ENCODE assay signal across 11 cellular contexts in genomic region chr1:109369167-109369746, GRCh38. TPM values are rescaled to one million over a fixed set of nuclear protein-coding genes. Genes with fewer than 3 reads are reported as not detected.
A peak's percentile ranks its signal among the peaks of the same experiment; 100 is the strongest.
DNase-seq lines count a peak whose midpoint lies in the region; ATAC-seq, FAIRE-seq and TF ChIP-seq lines count a peak whose summit lies in the region.
"Had no signal": no experiment of that assay in that cellular context is flagged by ENCODE, and none has a peak within 500 bp of the region (broad histone marks: within the 10 kb centered on the region; RNA-seq: fewer than 3 reads in every experiment).

No MANE protein-coding gene starts in this region.

- no peak for FAIRE-seq in K562 (lab: Jason Lieb, UNC)

- 85% methylated on average over 5 of the region's 6 CpGs for WGBS in K562 (ENCODE audit: insufficient coverage, low coverage, missing lambda C conversion rate)

- no peak overlapping the region for H2AFZ ChIP-seq in K562 (ENCODE audit: low read depth, low read length)

- intact Hi-C loops in left ventricle myocardium inferior (cut with micrococcal nuclease) (no loop called here), cardiac septum (cut with DNase I) (no loop called here), K562 (cut with micrococcal nuclease) (no loop called here)

- H3K4me1 ChIP-seq in left ventricle myocardium inferior: peaks cover 71% of the 10 kb centered on the region
- peaks cover 13 to 37% of the 10 kb centered on the region in 2 experiments for H3K4me1 ChIP-seq in K562 (replicated peaks in 1 of 2; ENCODE audit: control insufficient read depth in 2 of 2, insufficient read depth in 2 of 2, low read length in 2 of 2)

- H3K9me3 ChIP-seq in left ventricle myocardium inferior (replicated peaks): no peaks in the 10 kb centered on the region
- no peaks in the 10 kb centered on the region for H3K9me3 ChIP-seq in K562 (replicated peaks; ENCODE audit: control insufficient read depth, insufficient read depth, low read depth, low read length)
- H3K9me3 ChIP-seq: colonic mucosa had no signal

- ATAC-seq in K562: no peak
- no peak for ATAC-seq in GM21528 (IDR thresholded peaks at IDR 0.05; ENCODE audit: low FRiP score, unreplicated experiment)
- no peak for ATAC-seq in GM21515 (IDR thresholded peaks at IDR 0.05; ENCODE audit: unreplicated experiment)
- ATAC-seq: activated CD4-positive, CD25-positive, alpha-beta regulatory T cell treated with anti-CD3 and anti-CD28 coated beads, Interleukin-2, amount 50 U/mL, for 24 hours had no signal

- H3K27ac ChIP-seq in left ventricle myocardium inferior (replicated peaks) (peak overlapping the region; percentile 75), K562 (ENCODE audit: extremely low read depth, low read depth, low read length) (no peak overlapping the region)
- H3K27ac ChIP-seq: colonic mucosa had no signal

- no peak for TF ChIP-seq EP300 in K562 (IDR thresholded peaks at IDR 0.05; ENCODE audit: low read length)

- TF ChIP-seq CTCF in left ventricle myocardium inferior (IDR thresholded peaks at IDR 0.05; ENCODE audit: borderline replicate concordance) (no peak), K562 (IDR thresholded peaks at IDR 0.05 in 2 of 3, conservative IDR thresholded peaks at IDR 0.05 in 1 of 3; ENCODE audit: insufficient read depth in 2 of 3, low read depth in 1 of 3, low read length in 3 of 3) (no peak)

- H3K79me2 ChIP-seq in K562 (ENCODE audit: control insufficient read depth, insufficient read depth, low read length): peaks cover 58% of the 10 kb centered on the region

- TF ChIP-seq RAD21 in K562 (CRISPR knock-in tag; conservative IDR thresholded peaks at IDR 0.05 in 1 of 2, IDR thresholded peaks at IDR 0.05 in 1 of 2): no peak

- no TSS peak for BruUV-seq in K562 (replicated peaks; lab: Mats Ljungman, UMichigan)

- peaks cover 18% of the 10 kb centered on the region for H3K36me3 ChIP-seq in left ventricle myocardium inferior
- H3K36me3 ChIP-seq in K562 (ENCODE audit: control insufficient read depth, insufficient read depth, low read length): peaks cover 56% of the 10 kb centered on the region

- H3K9ac ChIP-seq in K562 (ENCODE audit: insufficient read depth in 1 of 2, low read depth in 2 of 2, low read length in 2 of 2): no peak overlapping the region

- in situ Hi-C loops in K562 (cut with MboI): no loop called here

- POLR2A ChIA-PET in K562 (lab: Yijun Ruan, JAX): interaction anchor here (0.6 to 1.1 kb wide), 3 partner anchors 13 to 179 kb away, joined by 3 to 4 read pairs (median 4); partner anchors contain the start of gene GNAI3

- H3K4me3 ChIP-seq in left ventricle myocardium inferior (no peak overlapping the region), K562 (no peak overlapping the region)
- H3K4me3 ChIP-seq: colonic mucosa had no signal

- no peak for TF ChIP-seq POLR2A in K562 (conservative IDR thresholded peaks at IDR 0.05)

- no peak for DNase-seq in left ventricle myocardium inferior
- DNase-seq in cardiac septum (ENCODE audit: low spot score): no peak
- no peak for DNase-seq in K562 (ENCODE audit: extremely low read depth in 1 of 4, low spot score in 3 of 4)
- DNase-seq in myocyte (ENCODE audit: low read depth): peak; percentile 65
- no peak for DNase-seq in activated CD8-positive, alpha-beta memory T cell treated with anti-CD3 and anti-CD28 coated beads, Interleukin-2, amount 50 U/mL, for 48 hours
- DNase-seq in activated CD4-positive, CD25-positive, alpha-beta regulatory T cell treated with anti-CD3 and anti-CD28 coated beads, Interleukin-2, amount 50 U/mL, for 72 hours: no peak
- DNase-seq: colonic mucosa, NCI-H2107 had no signal

- no peaks in the 10 kb centered on the region for H4K20me1 ChIP-seq in K562 (replicated peaks; ENCODE audit: control insufficient read depth, insufficient read depth, low read length)

- H3K4me2 ChIP-seq in K562 (ENCODE audit: insufficient read depth, low read length): no peak overlapping the region

- H3K9me1 ChIP-seq in K562 (ENCODE audit: control insufficient read depth, insufficient read depth, low read length): peaks cover 4% of the 10 kb centered on the region

- H3K27me3 ChIP-seq in left ventricle myocardium inferior (ENCODE audit: low read depth): no peaks in the 10 kb centered on the region
- H3K27me3 ChIP-seq in K562 (ENCODE audit: control insufficient read depth in 2 of 2, insufficient read depth in 2 of 2, low read length in 2 of 2): no peaks in the 10 kb centered on the region
- H3K27me3 ChIP-seq: colonic mucosa had no signal

- CTCF ChIA-PET in K562 (lab: Yijun Ruan, JAX; ENCODE audit: low intra/inter-chr PET ratio): no interaction called here

TF ChIP-seq in K562, 482 proteins besides CTCF, POLR2A, EP300 and RAD21 (continues in another document):
- TF ChIP-seq CBFA2T3 (IDR thresholded peaks at IDR 0.05) (0 out of 2 replicates have a peak, but pooled peaks have one; percentile 11), MCM3 (IDR thresholded peaks at IDR 0.05) (no peak), HDAC8 (tag; IDR thresholded peaks at IDR 0.05) (no peak), SMARCB1 (IDR thresholded peaks at IDR 0.05; ENCODE audit: insufficient read length, low read depth) (no peak), YBX1 (IDR thresholded peaks at IDR 0.05) (no peak), COPS2 (conservative IDR thresholded peaks at IDR 0.05) (no peak), EGR1 (conservative IDR thresholded peaks at IDR 0.05) (no peak), ZNF41 (CRISPR knock-in tag; conservative IDR thresholded peaks at IDR 0.05) (no peak)
- TF ChIP-seq, protein P1, sequence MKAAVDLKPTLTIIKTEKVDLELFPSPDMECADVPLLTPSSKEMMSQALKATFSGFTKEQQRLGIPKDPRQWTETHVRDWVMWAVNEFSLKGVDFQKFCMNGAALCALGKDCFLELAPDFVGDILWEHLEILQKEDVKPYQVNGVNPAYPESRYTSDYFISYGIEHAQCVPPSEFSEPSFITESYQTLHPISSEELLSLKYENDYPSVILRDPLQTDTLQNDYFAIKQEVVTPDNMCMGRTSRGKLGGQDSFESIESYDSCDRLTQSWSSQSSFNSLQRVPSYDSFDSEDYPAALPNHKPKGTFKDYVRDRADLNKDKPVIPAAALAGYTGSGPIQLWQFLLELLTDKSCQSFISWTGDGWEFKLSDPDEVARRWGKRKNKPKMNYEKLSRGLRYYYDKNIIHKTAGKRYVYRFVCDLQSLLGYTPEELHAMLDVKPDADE (conservative IDR thresholded peaks at IDR 0.05; ENCODE audit: control insufficient read depth, low read depth, low read length): no peak
- TF ChIP-seq, protein P2, sequence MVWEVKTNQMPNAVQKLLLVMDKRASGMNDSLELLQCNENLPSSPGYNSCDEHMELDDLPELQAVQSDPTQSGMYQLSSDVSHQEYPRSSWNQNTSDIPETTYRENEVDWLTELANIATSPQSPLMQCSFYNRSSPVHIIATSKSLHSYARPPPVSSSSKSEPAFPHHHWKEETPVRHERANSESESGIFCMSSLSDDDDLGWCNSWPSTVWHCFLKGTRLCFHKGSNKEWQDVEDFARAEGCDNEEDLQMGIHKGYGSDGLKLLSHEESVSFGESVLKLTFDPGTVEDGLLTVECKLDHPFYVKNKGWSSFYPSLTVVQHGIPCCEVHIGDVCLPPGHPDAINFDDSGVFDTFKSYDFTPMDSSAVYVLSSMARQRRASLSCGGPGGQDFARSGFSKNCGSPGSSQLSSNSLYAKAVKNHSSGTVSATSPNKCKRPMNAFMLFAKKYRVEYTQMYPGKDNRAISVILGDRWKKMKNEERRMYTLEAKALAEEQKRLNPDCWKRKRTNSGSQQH (CRISPR knock-in tag; IDR thresholded peaks at IDR 0.05): no peak

RNA-seq across cellular contexts. Expression of gene SORT1, which starts 28.5 kb away (rescaled TPM):
- 146 TPM for total RNA-seq in left ventricle myocardium inferior
- 184 TPM for total RNA-seq in cardiac septum
- total RNA-seq in K562 (2011; cell fraction: chromatin; rRNA removed; ENCODE audit: low replicate concordance): 326 and 417 TPM in 2 replicates
- 241 and 283 TPM in 2 replicates for total RNA-seq in K562 (2011; cell fraction: nucleolus; rRNA removed)
- total RNA-seq in K562 (2011; cell fraction: nucleoplasm; rRNA removed): 391 and 568 TPM in 2 replicates
- total RNA-seq in K562 (2014; rRNA removed): 35.5 and 41.4 TPM in 2 replicates
- 91.0 and 110 TPM in 2 replicates for total RNA-seq in K562 (2014; rRNA removed; fragmentation: Illumina TruSeq; extraction: Trizol)
- 88.2 and 96.9 TPM in 2 replicates for total RNA-seq in K562 (2015; rRNA removed; fragmentation: Illumina TruSeq; extraction: Trizol)
- total RNA-seq in K562 (2021): 110 and 112 TPM in 2 replicates
- polyA plus RNA-seq in K562 (2011; rRNA removed): 78.2 and 92.1 TPM in 2 replicates
- 40.5 and 54.0 TPM in 2 replicates for polyA plus RNA-seq in K562 (2011; cell fraction: cytosol; rRNA removed)
- 57.9 and 62.0 TPM in 2 replicates for polyA plus RNA-seq in K562 (2011; cell fraction: nucleus; rRNA removed)
- 50.8 and 57.3 TPM in 2 replicates for polyA plus RNA-seq in K562 (2012)
- 65.0 and 68.2 TPM in 2 replicates for polyA plus RNA-seq in K562 (2014; fragmentation: Illumina TruSeq; extraction: Trizol)
- polyA plus RNA-seq in K562 (2014; fragmentation: Nextera tagmentation; extraction: Ambion mirVana): 10 to 100 TPM; 27.4 to 33.3 TPM
- 41.4 and 43.4 TPM in 2 replicates for polyA plus RNA-seq in K562 (2014; rRNA removed)
- 227 and 260 TPM in 2 replicates for polyA minus RNA-seq in K562 (2011; rRNA and poly(A)+ RNA removed)
- 87.5 and 90.6 TPM in 2 replicates for polyA minus RNA-seq in K562 (2011; cell fraction: cytosol; rRNA and poly(A)+ RNA removed)
- polyA minus RNA-seq in K562 (2011; cell fraction: nucleus; rRNA and poly(A)+ RNA removed): 98.4 and 138 TPM in 2 replicates
- total RNA-seq in myocyte: 61.8 and 69.7 TPM in 2 replicates
- polyA plus RNA-seq in myocyte (2012): 91.6 TPM

RNA-seq across cellular contexts. Expression of gene PSMA5, which starts 57.0 kb away (rescaled TPM):
- total RNA-seq in left ventricle myocardium inferior (49.9 TPM), cardiac septum (60.7 TPM), K562 (2014; rRNA removed) (77.1 and 82.6 TPM in 2 replicates), K562 (2014; rRNA removed; fragmentation: Illumina TruSeq; extraction: Trizol) (309 and 348 TPM in 2 replicates), K562 (2015; rRNA removed; fragmentation: Illumina TruSeq; extraction: Trizol) (155 and 190 TPM in 2 replicates), K562 (2021) (287 and 302 TPM in 2 replicates), myocyte (58.4 and 72.8 TPM in 2 replicates)
- 131 and 146 TPM in 2 replicates for total RNA-seq in K562 (2011; cell fraction: chromatin; rRNA removed; ENCODE audit: low replicate concordance)
- total RNA-seq in K562 (2011; cell fraction: nucleolus; rRNA removed): 74.6 and 80.0 TPM in 2 replicates
- total RNA-seq in K562 (2011; cell fraction: nucleoplasm; rRNA removed): 126 and 145 TPM in 2 replicates
- polyA plus RNA-seq in K562 (2011; rRNA removed) (299 and 397 TPM in 2 replicates), K562 (2014; fragmentation: Illumina TruSeq; extraction: Trizol) (246 and 256 TPM in 2 replicates), K562 (2014; fragmentation: Nextera tagmentation; extraction: Ambion mirVana) (100 to 1,000 TPM; 451 to 542 TPM), K562 (2014; rRNA removed) (225 and 273 TPM in 2 replicates)
- 168 and 244 TPM in 2 replicates for polyA plus RNA-seq in K562 (2011; cell fraction: cytosol; rRNA removed)
- 74.2 and 128 TPM in 2 replicates for polyA plus RNA-seq in K562 (2011; cell fraction: nucleus; rRNA removed)
- polyA plus RNA-seq in K562 (2012): 169 and 249 TPM in 2 replicates
- 238 and 288 TPM in 2 replicates for polyA minus RNA-seq in K562 (2011; rRNA and poly(A)+ RNA removed)
- polyA minus RNA-seq in K562 (2011; cell fraction: cytosol; rRNA and poly(A)+ RNA removed): 104 and 136 TPM in 2 replicates
- 40.0 and 62.9 TPM in 2 replicates for polyA minus RNA-seq in K562 (2011; cell fraction: nucleus; rRNA and poly(A)+ RNA removed)
- polyA plus RNA-seq in myocyte (2012): 96.2 TPM
